ENCODE assay signal across 28 cellular contexts in the genomic region with DNA sequence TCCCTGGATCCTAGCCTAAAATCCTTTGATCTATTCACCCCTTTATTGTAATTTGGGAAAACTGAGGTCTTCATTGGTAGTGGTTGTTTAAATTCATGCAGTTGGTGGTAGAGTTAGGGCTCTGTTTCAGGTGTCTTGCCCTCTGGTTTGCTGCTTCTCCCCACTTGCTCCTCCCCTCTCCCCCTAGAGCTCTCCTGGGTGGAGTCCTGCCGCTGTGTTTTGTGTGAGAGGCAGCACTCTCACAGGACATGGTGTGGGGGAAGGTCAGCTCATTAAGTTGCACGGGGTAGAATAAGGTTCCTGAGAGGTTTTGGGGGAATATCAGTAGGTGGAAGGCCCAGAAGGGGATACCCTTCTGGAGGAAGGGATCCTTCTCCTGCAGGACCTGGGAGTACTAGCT.
"Had no signal": no experiment of that assay in that cellular context is flagged by ENCODE, and none has a peak within 500 bp of the region (broad histone marks: within the 10 kb centered on the region; RNA-seq: fewer than 3 reads in every experiment).

No MANE protein-coding gene starts in this region.

- H3K4me1 ChIP-seq: left lung, lower lobe of right lung, parathyroid adenoma, right atrium auricular region, right lobe of liver, upper lobe of left lung, vagina had no signal

- DNase-seq: hypothalamus; left colon; left lung; lower lobe of right lung; mammary epithelial cell; mesenchymal stem cell; naive thymus-derived CD8-positive, alpha-beta T cell; occipital lobe; right lobe of liver; stimulated activated CD4-positive, alpha-beta T cell treated with anti-CD3 and anti-CD28 coated beads, Interleukin-1b, Interleukin-23, amount 100 ng/mL, for 48 hours; stimulated activated CD4-positive, alpha-beta T cell treated with anti-CD3 and anti-CD28 coated beads, Interleukin-2, amount 100 ng/mL, for 48 hours; stimulated activated CD4-positive, alpha-beta T cell treated with anti-CD3 and anti-CD28 coated beads, Interleukin-4, amount 100 ng/mL, for 4 hours; stimulated activated CD8-positive, alpha-beta memory T cell treated with anti-CD3 and anti-CD28 coated beads, Interleukin-4, amount 100 ng/mL, for 48 hours; stimulated activated naive CD4-positive, alpha-beta T cell treated with Interleukin-2 at 50 U/mL for 16 hours; stimulated activated naive CD8-positive, alpha-beta T cell treated with anti-CD3 and anti-CD28 coated beads, Interleukin-15, amount 100 ng/mL, for 72 hours; substantia nigra; upper lobe of left lung had no signal

- FAIRE-seq: keratinocyte had no signal

- H3K4me3 Mint-ChIP-seq: naive thymus-derived CD8-positive, alpha-beta T cell; nephron; neural crest cell; stimulated activated memory B cell treated with anti-CD40 and anti-IgM and Interleukin-4, amounts not matched to agents 10 μg/mL and 1 μg/mL and 100 μg/mL, for 72 hours; stimulated activated naive CD8-positive, alpha-beta T cell treated with anti-CD3 and anti-CD28 coated beads, Interleukin-15, amount 100 ng/mL, for 72 hours had no signal

- H3K36me3 Mint-ChIP-seq: stimulated activated memory B cell treated with anti-CD40 and anti-IgM and Interleukin-4, amounts not matched to agents 10 μg/mL and 1 μg/mL and 100 μg/mL, for 72 hours had no signal

- H3K36me3 ChIP-seq: left lung, lower lobe of right lung, neutrophil, right atrium auricular region, right lobe of liver, tibial nerve, upper lobe of left lung, vagina had no signal

- H3K27ac ChIP-seq: left lung, lower lobe of right lung, neutrophil, parathyroid adenoma, right atrium auricular region, right lobe of liver, tibial nerve, upper lobe of left lung, vagina had no signal

- H3K4me2 ChIP-seq: smooth muscle cell had no signal

- H3K4me1 Mint-ChIP-seq: naive thymus-derived CD8-positive, alpha-beta T cell; stimulated activated memory B cell treated with anti-CD40 and anti-IgM and Interleukin-4, amounts not matched to agents 10 μg/mL and 1 μg/mL and 100 μg/mL, for 72 hours; stimulated activated naive CD8-positive, alpha-beta T cell treated with anti-CD3 and anti-CD28 coated beads, Interleukin-15, amount 100 ng/mL, for 72 hours had no signal

- H3K27ac Mint-ChIP-seq: naive thymus-derived CD8-positive, alpha-beta T cell; nephron; progenitor cell of endocrine pancreas; stimulated activated memory B cell treated with anti-CD40 and anti-IgM and Interleukin-4, amounts not matched to agents 10 μg/mL and 1 μg/mL and 100 μg/mL, for 72 hours; stimulated activated naive CD8-positive, alpha-beta T cell treated with anti-CD3 and anti-CD28 coated beads, Interleukin-15, amount 100 ng/mL, for 72 hours had no signal

- H3K27me3 ChIP-seq: right atrium auricular region, right lobe of liver, tibial nerve, upper lobe of left lung, vagina had no signal

- H3K9me3 ChIP-seq: lower lobe of right lung, neutrophil, right lobe of liver, vagina had no signal

- H3K79me2 ChIP-seq: parathyroid adenoma had no signal

- ATAC-seq: left colon; left lung; lower lobe of right lung; naive thymus-derived CD8-positive, alpha-beta T cell; right lobe of liver; stimulated activated memory B cell treated with anti-CD40 and anti-IgM and Interleukin-4, amounts not matched to agents 10 μg/mL and 1 μg/mL and 100 μg/mL, for 72 hours; stimulated activated naive CD8-positive, alpha-beta T cell treated with anti-CD3 and anti-CD28 coated beads, Interleukin-15, amount 100 ng/mL, for 72 hours had no signal

- H3K4me3 ChIP-seq: left lung, lower lobe of right lung, right atrium auricular region, right lobe of liver, smooth muscle cell, tibial nerve, upper lobe of left lung, vagina had no signal

- H2AFZ ChIP-seq: parathyroid adenoma had no signal

- H3K9ac ChIP-seq: parathyroid adenoma had no signal
